1 cellular context compared by ENCODE assay signal in the genomic region with DNA sequence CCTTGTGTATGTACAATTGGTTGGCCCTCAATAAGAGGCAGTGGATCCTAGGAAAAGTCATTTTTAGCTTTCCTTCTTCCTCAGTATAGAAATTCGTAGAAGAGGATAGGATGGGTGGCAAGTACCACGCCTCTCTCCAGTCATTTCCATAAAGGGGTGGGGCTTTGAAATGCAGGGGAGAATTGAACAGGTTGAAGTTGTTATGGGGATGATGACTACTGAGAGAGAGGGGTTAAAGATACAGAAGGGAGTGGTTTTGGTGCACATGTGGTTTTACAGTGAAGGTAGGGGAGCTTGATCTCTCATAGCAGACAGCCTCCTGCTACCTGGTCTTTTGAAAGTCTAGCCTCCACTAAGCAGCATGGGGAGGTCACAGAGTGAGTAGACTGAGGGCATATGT.
TF ChIP-seq lines count a peak whose summit lies in the region.

No MANE protein-coding gene starts in this region.

TF ChIP-seq in WTC11, 78 proteins besides CTCF, POLR2A, EP300 and RAD21:
- TF ChIP-seq ZNF671 (CRISPR knock-in tag; IDR thresholded peaks at IDR 0.05) (no peak), NR2C2 (CRISPR knock-in tag; IDR thresholded peaks at IDR 0.05) (no peak), JAZF1 (CRISPR knock-in tag; IDR thresholded peaks at IDR 0.05) (no peak), ELF4 (CRISPR knock-in tag; IDR thresholded peaks at IDR 0.05; ENCODE audit: low read depth) (no peak), E2F5 (CRISPR knock-in tag; IDR thresholded peaks at IDR 0.05) (no peak), FOXK1 (CRISPR knock-in tag; IDR thresholded peaks at IDR 0.05) (no peak), NFE2L1 (CRISPR knock-in tag; IDR thresholded peaks at IDR 0.05) (no peak), ZNF232 (CRISPR knock-in tag; IDR thresholded peaks at IDR 0.05) (no peak), RORB (CRISPR knock-in tag; IDR thresholded peaks at IDR 0.05) (no peak), OVOL2 (CRISPR knock-in tag; IDR thresholded peaks at IDR 0.05; ENCODE audit: borderline replicate concordance) (no peak), STAT6 (CRISPR knock-in tag; conservative IDR thresholded peaks at IDR 0.05; ENCODE audit: low read depth) (no peak), NR3C1 (CRISPR knock-in tag; conservative IDR thresholded peaks at IDR 0.05; ENCODE audit: low read depth) (no peak), ZBTB21 (CRISPR knock-in tag; IDR thresholded peaks at IDR 0.05; ENCODE audit: borderline replicate concordance) (no peak), USF1 (CRISPR knock-in tag; IDR thresholded peaks at IDR 0.05) (no peak)
- TF ChIP-seq, protein P1, sequence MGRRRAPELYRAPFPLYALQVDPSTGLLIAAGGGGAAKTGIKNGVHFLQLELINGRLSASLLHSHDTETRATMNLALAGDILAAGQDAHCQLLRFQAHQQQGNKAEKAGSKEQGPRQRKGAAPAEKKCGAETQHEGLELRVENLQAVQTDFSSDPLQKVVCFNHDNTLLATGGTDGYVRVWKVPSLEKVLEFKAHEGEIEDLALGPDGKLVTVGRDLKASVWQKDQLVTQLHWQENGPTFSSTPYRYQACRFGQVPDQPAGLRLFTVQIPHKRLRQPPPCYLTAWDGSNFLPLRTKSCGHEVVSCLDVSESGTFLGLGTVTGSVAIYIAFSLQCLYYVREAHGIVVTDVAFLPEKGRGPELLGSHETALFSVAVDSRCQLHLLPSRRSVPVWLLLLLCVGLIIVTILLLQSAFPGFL (CRISPR knock-in tag; IDR thresholded peaks at IDR 0.05; ENCODE audit: borderline replicate concordance), result no peak
- TF ChIP-seq, protein P2, sequence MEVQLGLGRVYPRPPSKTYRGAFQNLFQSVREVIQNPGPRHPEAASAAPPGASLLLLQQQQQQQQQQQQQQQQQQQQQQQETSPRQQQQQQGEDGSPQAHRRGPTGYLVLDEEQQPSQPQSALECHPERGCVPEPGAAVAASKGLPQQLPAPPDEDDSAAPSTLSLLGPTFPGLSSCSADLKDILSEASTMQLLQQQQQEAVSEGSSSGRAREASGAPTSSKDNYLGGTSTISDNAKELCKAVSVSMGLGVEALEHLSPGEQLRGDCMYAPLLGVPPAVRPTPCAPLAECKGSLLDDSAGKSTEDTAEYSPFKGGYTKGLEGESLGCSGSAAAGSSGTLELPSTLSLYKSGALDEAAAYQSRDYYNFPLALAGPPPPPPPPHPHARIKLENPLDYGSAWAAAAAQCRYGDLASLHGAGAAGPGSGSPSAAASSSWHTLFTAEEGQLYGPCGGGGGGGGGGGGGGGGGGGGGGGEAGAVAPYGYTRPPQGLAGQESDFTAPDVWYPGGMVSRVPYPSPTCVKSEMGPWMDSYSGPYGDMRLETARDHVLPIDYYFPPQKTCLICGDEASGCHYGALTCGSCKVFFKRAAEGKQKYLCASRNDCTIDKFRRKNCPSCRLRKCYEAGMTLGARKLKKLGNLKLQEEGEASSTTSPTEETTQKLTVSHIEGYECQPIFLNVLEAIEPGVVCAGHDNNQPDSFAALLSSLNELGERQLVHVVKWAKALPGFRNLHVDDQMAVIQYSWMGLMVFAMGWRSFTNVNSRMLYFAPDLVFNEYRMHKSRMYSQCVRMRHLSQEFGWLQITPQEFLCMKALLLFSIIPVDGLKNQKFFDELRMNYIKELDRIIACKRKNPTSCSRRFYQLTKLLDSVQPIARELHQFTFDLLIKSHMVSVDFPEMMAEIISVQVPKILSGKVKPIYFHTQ (CRISPR knock-in tag; IDR thresholded peaks at IDR 0.05), result no peak
TF ChIP-seq in WTC11: peak in this region for 0.
